In the genomic region with DNA sequence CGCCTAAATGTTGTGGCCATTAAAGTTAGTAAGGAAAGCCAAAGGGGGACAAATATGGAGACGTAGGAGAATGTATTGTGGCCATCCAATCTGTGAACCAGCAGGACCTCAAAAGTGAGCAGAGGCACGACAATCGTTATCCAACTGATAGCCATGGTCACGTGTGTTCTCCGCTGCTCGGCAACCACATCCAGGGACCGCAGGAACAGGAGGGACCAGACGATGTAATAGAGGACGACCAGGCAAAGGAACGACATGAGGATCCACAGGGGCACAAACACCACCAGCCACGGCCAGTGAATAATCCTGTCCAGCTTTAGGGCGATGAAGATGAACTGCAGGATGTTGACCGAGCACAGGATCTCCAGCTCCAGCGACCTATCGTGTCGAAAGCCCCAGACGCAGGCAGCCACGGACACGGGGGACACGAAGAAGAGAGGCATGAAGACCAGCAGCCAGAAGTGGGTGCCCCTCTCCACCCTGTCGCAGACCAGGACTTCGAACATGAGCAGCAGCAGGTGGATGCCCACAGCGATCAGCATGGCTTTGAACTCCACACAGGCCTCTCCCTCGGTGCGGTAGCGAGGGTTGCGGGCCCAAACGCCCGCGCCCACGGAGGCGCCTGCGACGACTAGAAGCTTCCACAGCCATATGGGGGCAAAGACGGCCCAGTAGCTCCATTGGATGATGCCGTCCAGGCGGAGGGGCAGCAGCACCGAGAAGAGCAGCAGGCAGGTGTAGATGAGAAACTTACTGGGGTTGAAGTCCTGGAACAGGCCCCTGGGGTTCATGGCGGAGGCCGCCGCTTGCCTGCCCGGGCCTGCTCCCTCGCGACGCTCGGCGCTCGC, we compare ENCODE assay signal across 8 cellular contexts. TPM values are rescaled to one million over a fixed set of nuclear protein-coding genes. Genes with fewer than 3 reads are reported as not detected.
DNase-seq lines count a peak whose midpoint lies in the region; ATAC-seq and TF ChIP-seq lines count a peak whose summit lies in the region.

No MANE protein-coding gene starts in this region.

- H3K27ac Mint-ChIP-seq in activated CD4-positive, alpha-beta T cell treated with anti-CD3 and anti-CD28 coated beads, Interleukin-2, amount 10 ng/mL, durations not matched to agents 7 days and 5 days = peak overlapping the region; percentile 92
- peak overlapping the region; percentile 46 to 94 (median 81) for H3K27ac Mint-ChIP-seq in brain
- peak overlapping the region; percentile 92 for H3K27ac Mint-ChIP-seq in memory B cell
- H3K27ac Mint-ChIP-seq in type B pancreatic cell = peak overlapping the region; percentile 82

- CTCF ChIA-PET in activated CD4-positive, alpha-beta T cell treated with anti-CD3 and anti-CD28 coated beads, Interleukin-2, amount 10 ng/mL, durations not matched to agents 7 days and 5 days (lab: Charles Lee) = interaction anchor here (0.6 to 1.5 kb wide), 8 partner anchors 9 to 90 kb away, joined by 3 to 5 read pairs (median 4); no protein-coding TSS in a partner anchor

- H3K36me3 Mint-ChIP-seq in activated CD4-positive, alpha-beta T cell treated with anti-CD3 and anti-CD28 coated beads, Interleukin-2, amount 10 ng/mL, durations not matched to agents 7 days and 5 days (ENCODE audit: low read depth) = peaks cover 71% of the 10 kb centered on the region
- H3K36me3 Mint-ChIP-seq in brain (peaks cover 45% of the 10 kb centered on the region), memory B cell (peaks cover 11% of the 10 kb centered on the region), type B pancreatic cell (peaks cover 39% of the 10 kb centered on the region)

- DNase-seq in activated CD4-positive, alpha-beta T cell treated with anti-CD3 and anti-CD28 coated beads, Interleukin-2, amount 10 ng/mL, durations not matched to agents 7 days and 5 days = no peak
- DNase-seq in activated CD4-positive, alpha-beta T cell treated with anti-CD3 and anti-CD28 coated beads for 1 hour = no peak
- DNase-seq in memory B cell (ENCODE audit: low spot score in 2 of 2) (no peak), type B pancreatic cell (ENCODE audit: extremely low spot score, unreplicated experiment) (no peak), COLO829 (ENCODE audit: low spot score) (no peak), NCI-H510A treated with DMSO at 0.1 percent for 48 hours (lab: John Stamatoyannopoulos, UW) (no peak)
- DNase-seq in central memory CD4-positive, alpha-beta T cell = no peak

- no peaks in the 10 kb centered on the region for H3K27me3 Mint-ChIP-seq in activated CD4-positive, alpha-beta T cell treated with anti-CD3 and anti-CD28 coated beads, Interleukin-2, amount 10 ng/mL, durations not matched to agents 7 days and 5 days
- H3K27me3 Mint-ChIP-seq in brain (peaks cover 11% of the 10 kb centered on the region), memory B cell (no peaks in the 10 kb centered on the region), type B pancreatic cell (peaks cover 7% of the 10 kb centered on the region)

- POLR2A ChIA-PET in activated CD4-positive, alpha-beta T cell treated with anti-CD3 and anti-CD28 coated beads, Interleukin-2, amount 10 ng/mL, durations not matched to agents 7 days and 5 days (lab: Charles Lee) = interaction anchor here (1.0 kb wide), 3 partner anchors 10 to 91 kb away, joined by 4 to 5 read pairs (median 4); no protein-coding TSS in a partner anchor

- peaks cover 62% of the 10 kb centered on the region for H3K4me1 Mint-ChIP-seq in activated CD4-positive, alpha-beta T cell treated with anti-CD3 and anti-CD28 coated beads, Interleukin-2, amount 10 ng/mL, durations not matched to agents 7 days and 5 days
- H3K4me1 Mint-ChIP-seq in brain (peaks cover 39% of the 10 kb centered on the region), memory B cell (peaks cover 39% of the 10 kb centered on the region), type B pancreatic cell (ENCODE audit: unreplicated experiment) (peaks cover 15% of the 10 kb centered on the region)

- H3K4me3 Mint-ChIP-seq in activated CD4-positive, alpha-beta T cell treated with anti-CD3 and anti-CD28 coated beads, Interleukin-2, amount 10 ng/mL, durations not matched to agents 7 days and 5 days = peak overlapping the region; percentile 66
- H3K4me3 Mint-ChIP-seq in brain = peak overlapping the region; percentile 84 to 90 (median 85)
- peak overlapping the region; percentile 84 for H3K4me3 Mint-ChIP-seq in memory B cell
- H3K4me3 Mint-ChIP-seq in type B pancreatic cell = peak overlapping the region; percentile 86

- TF ChIP-seq CTCF in brain (conservative IDR thresholded peaks at IDR 0.05) = no peak
- no peak for TF ChIP-seq CTCF in type B pancreatic cell (conservative IDR thresholded peaks at IDR 0.05)

- no peak for ATAC-seq in memory B cell (ENCODE audit: low read depth)

- H3K9me3 Mint-ChIP-seq in activated CD4-positive, alpha-beta T cell treated with anti-CD3 and anti-CD28 coated beads, Interleukin-2, amount 10 ng/mL, durations not matched to agents 7 days and 5 days = no peaks in the 10 kb centered on the region
- peaks cover 18 to 27% (median 22%) of the 10 kb centered on the region in 5 experiments for H3K9me3 Mint-ChIP-seq in brain
- no peaks in the 10 kb centered on the region for H3K9me3 Mint-ChIP-seq in memory B cell
- H3K9me3 Mint-ChIP-seq in type B pancreatic cell = peaks cover 8% of the 10 kb centered on the region

RNA-seq across cellular contexts. Expression of gene TMEM185B, which starts 0.8 kb away (rescaled TPM):
- total RNA-seq in activated CD4-positive, alpha-beta T cell treated with anti-CD3 and anti-CD28 coated beads, Interleukin-2, amount 10 ng/mL, durations not matched to agents 7 days and 5 days = 10 to 100 TPM; 20.8 to 21.3 TPM
- polyA plus RNA-seq in brain (ENCODE audit: insufficient read depth, low read depth, low replicate concordance) = 7.3 TPM
- total RNA-seq in type B pancreatic cell (ENCODE audit: low replicate concordance) = 23.0 and 27.2 TPM in 2 replicates

RNA-seq across cellular contexts. Expression of gene RALB, which starts 30.2 kb away (rescaled TPM):
- total RNA-seq in activated CD4-positive, alpha-beta T cell treated with anti-CD3 and anti-CD28 coated beads, Interleukin-2, amount 10 ng/mL, durations not matched to agents 7 days and 5 days = 10 to 100 TPM; 44.3 to 46.8 TPM
- 34.2 TPM for polyA plus RNA-seq in brain (ENCODE audit: insufficient read depth, low read depth, low replicate concordance)
- 40.4 and 48.1 TPM in 2 replicates for total RNA-seq in type B pancreatic cell (ENCODE audit: low replicate concordance)
